In genomic region chr13:51231456-51231855, GRCh38 we compare ENCODE assay signal across 19 cellular contexts. TPM values are rescaled to one million over a fixed set of nuclear protein-coding genes. Genes with fewer than 3 reads are reported as not detected.
"Had no signal": no experiment of that assay in that cellular context is flagged by ENCODE, and none has a peak within 500 bp of the region (broad histone marks: within the 10 kb centered on the region; RNA-seq: fewer than 3 reads in every experiment).

No MANE protein-coding gene starts in this region.

- ATAC-seq: activated CD4-positive, alpha-beta T cell treated with anti-CD3 and anti-CD28 coated beads for 36 hours; activated naive CD8-positive, alpha-beta T cell treated with anti-CD3 and anti-CD28 coated beads, Interleukin-2, amount 50 U/mL, for 24 hours; foreskin keratinocyte had no signal

- H3K27ac ChIP-seq: cardiac muscle cell, foreskin keratinocyte, suprapubic skin had no signal

- H3K9me3 ChIP-seq: suprapubic skin, vagina had no signal

- H3K4me1 ChIP-seq: foreskin keratinocyte, suprapubic skin, vagina had no signal

- H3K4me3 ChIP-seq: cardiac muscle cell had no signal

- DNase-seq: activated B cell treated with CpG ODN at 0.5 μM for 24 hours; activated CD4-positive, alpha-beta T cell treated with anti-CD3 and anti-CD28 coated beads for 36 hours; activated CD4-positive, alpha-beta T cell treated with anti-CD3 and anti-CD28 coated beads, Interleukin-2, amount 50 U/mL, for 48 hours; activated CD8-positive, alpha-beta memory T cell treated with anti-CD3 and anti-CD28 coated beads, Interleukin-2, amount 50 U/mL, for 48 hours; activated naive CD4-positive, alpha-beta T cell treated with anti-CD3 and anti-CD28 coated beads, Interleukin-2, amount 50 U/mL, for 16 hours; activated naive CD8-positive, alpha-beta T cell treated with anti-CD3 and anti-CD28 coated beads, Interleukin-2, amount 50 U/mL, for 24 hours; activated T-cell treated with anti-CD3 and anti-CD28 coated beads, Interleukin-2, amount 50 U/mL, for 48 hours; effector CD4-positive, alpha-beta T cell; erythroblast; foreskin keratinocyte; kidney glomerular epithelial cell; nephron progenitor cell; posterior cingulate gyrus; stimulated activated CD4-positive, alpha-beta T cell treated with anti-CD3 and anti-CD28 coated beads, Interleukin-4, amount 100 ng/mL, for 1 hour; stimulated activated naive CD4-positive, alpha-beta T cell; T-helper 9 cell had no signal

- H3K36me3 ChIP-seq: cardiac muscle cell, suprapubic skin, vagina had no signal

- H3K27me3 ChIP-seq: cardiac muscle cell, suprapubic skin, vagina had no signal

RNA-seq across cellular contexts. Expression of gene FAM124A, which starts 9.3 kb away (rescaled TPM):
- total RNA-seq: activated B cell treated with CpG ODN at 0.5 μM for 24 hours had no signal
